21 cellular contexts compared by ENCODE assay signal in the genomic region with DNA sequence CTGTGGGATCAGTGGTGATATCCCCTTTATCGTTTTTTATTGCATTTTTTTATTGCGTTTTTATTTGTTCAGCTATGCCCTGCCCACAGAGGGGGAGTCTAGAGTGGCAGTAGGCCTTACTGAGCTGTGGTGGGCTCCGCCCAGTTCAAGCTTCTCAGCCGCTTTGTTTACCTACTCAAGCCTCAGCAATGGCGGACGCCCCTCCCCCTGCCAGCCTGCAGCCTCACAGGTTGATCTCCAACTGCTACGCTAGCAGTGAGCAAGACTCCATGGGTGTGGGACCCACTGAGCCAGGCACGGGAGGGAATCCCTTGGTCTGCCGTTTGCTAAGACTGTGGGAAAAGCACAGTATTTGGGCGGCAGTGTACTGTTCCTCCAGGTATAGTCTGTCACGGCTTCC.
"Had no signal": no experiment of that assay in that cellular context is flagged by ENCODE, and none has a peak within 500 bp of the region (broad histone marks: within the 10 kb centered on the region; RNA-seq: fewer than 3 reads in every experiment).

No MANE protein-coding gene starts in this region.

- H3K9ac ChIP-seq: parathyroid adenoma had no signal

- DNase-seq: dorsolateral prefrontal cortex; effector CD4-positive, alpha-beta T cell; foreskin fibroblast; gastrocnemius medialis; head of caudate nucleus; kidney; left cardiac atrium; mesenchymal stem cell; mucosa of descending colon; naive B cell; right lobe of liver; small intestine; stimulated activated CD4-positive, alpha-beta T cell treated with anti-CD3 and anti-CD28 coated beads, Interleukin-15, amount 100 ng/mL, for 24 hours; stimulated activated CD4-positive, alpha-beta T cell treated with anti-CD3 and anti-CD28 coated beads, Interleukin-2, amount 100 ng/mL, for 48 hours; stimulated activated naive B cell treated with anti-CD40 and anti-IgM and Interleukin-4, amounts not matched to agents 10 μg/mL and 1 μg/mL and 100 μg/mL, for 72 hours; transverse colon; upper lobe of right lung; uterus had no signal

- H3K4me1 ChIP-seq: gastrocnemius medialis, left lung, parathyroid adenoma, right lobe of liver, transverse colon, upper lobe of right lung, uterus had no signal

- H3K9me3 ChIP-seq: gastrocnemius medialis, right lobe of liver, transverse colon, upper lobe of right lung, uterus had no signal

- H3K36me3 ChIP-seq: gastrocnemius medialis, left lung, right lobe of liver, transverse colon, upper lobe of right lung, uterus had no signal

- H3K27ac ChIP-seq: dorsolateral prefrontal cortex, epithelial cell of prostate, gastrocnemius medialis, left lung, parathyroid adenoma, right lobe of liver, transverse colon, upper lobe of right lung, uterus had no signal

- H3K27me3 ChIP-seq: gastrocnemius medialis, left lung, right lobe of liver, transverse colon, upper lobe of right lung, uterus had no signal

- H2AFZ ChIP-seq: parathyroid adenoma had no signal

- H3K4me3 ChIP-seq: dorsolateral prefrontal cortex, gastrocnemius medialis, left lung, mucosa of descending colon, right lobe of liver, transverse colon, upper lobe of right lung, uterus had no signal
